ENCODE assay signal across 1 cellular context in the genomic region with DNA sequence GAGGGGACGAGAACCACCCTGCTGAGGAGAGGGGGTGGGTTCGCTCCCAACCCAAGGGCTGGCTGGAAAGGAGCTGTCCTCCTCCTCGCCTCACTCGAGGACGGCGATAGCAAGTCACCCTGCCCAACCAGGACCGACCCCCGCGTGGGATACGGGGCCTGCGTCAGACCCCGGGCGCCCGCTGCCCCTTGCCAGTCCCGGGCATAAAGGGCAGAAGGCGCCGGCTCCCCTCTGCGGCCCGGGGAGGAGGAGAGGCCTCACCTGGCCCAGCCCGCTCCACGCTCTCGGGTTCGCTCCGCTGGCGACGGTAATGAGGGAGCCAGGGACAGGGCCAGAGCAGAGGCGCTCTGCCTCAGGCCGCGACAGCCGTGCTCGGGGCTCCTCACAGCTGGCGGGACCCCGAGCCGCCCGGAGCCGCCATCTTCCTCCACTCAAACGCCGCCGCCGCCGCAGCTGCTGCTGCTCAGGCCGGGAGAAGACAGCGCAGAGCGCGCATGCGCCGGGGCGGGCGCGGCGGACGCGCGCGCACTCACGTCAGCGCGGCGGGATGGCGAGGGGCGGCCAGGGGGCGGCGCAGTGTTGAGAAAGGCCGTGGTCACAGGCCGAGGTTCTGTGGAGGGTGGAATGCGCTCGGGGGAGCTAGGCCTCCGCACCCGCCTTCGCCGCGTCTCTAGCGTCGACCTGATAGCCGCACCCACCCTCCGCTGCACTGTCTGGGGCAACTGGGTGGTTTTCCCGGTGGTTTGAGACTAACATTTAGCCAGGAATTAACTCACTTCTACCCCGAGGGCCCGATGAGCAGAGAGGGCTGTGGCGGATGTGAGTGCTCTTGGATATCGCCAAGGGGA.
A peak's percentile ranks its signal among the peaks of the same experiment; 100 is the strongest.
TF ChIP-seq lines count a peak whose summit lies in the region.

Gene FBXO42, minus strand, starts transcription at position 487 of the 848 bp plus-strand sequence. CDS start 37,062 bp downstream, outside the sequence.

TF ChIP-seq in K562, 482 proteins besides CTCF, POLR2A, EP300 and RAD21 (continued from another document and continues in another):
- TF ChIP-seq ZNF740 (CRISPR knock-in tag; IDR thresholded peaks at IDR 0.05) (no peak), ZNF740 (tag; IDR thresholded peaks at IDR 0.05) (no peak; a peak in 1 of 4 replicates), CBX5 (IDR thresholded peaks at IDR 0.05; ENCODE audit: borderline replicate concordance, low read depth) (0 out of 2 replicates have a peak, but pooled peaks have one; percentile 54), HLTF (IDR thresholded peaks at IDR 0.05) (no peak), RBM15 (IDR thresholded peaks at IDR 0.05; ENCODE audit: insufficient read depth, low read length) (no peak), SMAD4 (CRISPR knock-in tag; conservative IDR thresholded peaks at IDR 0.05) (peak; percentile 90), ZNF512 (tag; IDR thresholded peaks at IDR 0.05) (no peak), HOMEZ (CRISPR knock-in tag; IDR thresholded peaks at IDR 0.05) (peak; percentile 36; the same call in 1 of the 2 replicates), ELF4 (CRISPR knock-in tag; IDR thresholded peaks at IDR 0.05) (peak; percentile 76; the same call in 1 of the 2 replicates), ERF (CRISPR knock-in tag; IDR thresholded peaks at IDR 0.05) (peak; percentile 81), FOXA3 (CRISPR knock-in tag; conservative IDR thresholded peaks at IDR 0.05 in 1 of 2, IDR thresholded peaks at IDR 0.05 in 1 of 2) (0 out of 4 replicates have a peak, but pooled peaks of 1 of the 2 experiments have one; percentile 39), MCM5 (IDR thresholded peaks at IDR 0.05; ENCODE audit: low read depth) (no peak), KDM4B (IDR thresholded peaks at IDR 0.05; ENCODE audit: borderline replicate concordance in 2 of 2, low read depth in 1 of 2) (peak in 1 of 2 experiments; percentile 82; a peak in 1 of 4 replicates), NR2C1 (IDR thresholded peaks at IDR 0.05) (no peak), NR2C1 (tag; IDR thresholded peaks at IDR 0.05) (no peak), FOXJ3 (CRISPR knock-in tag; IDR thresholded peaks at IDR 0.05) (no peak), KLF10 (CRISPR knock-in tag; IDR thresholded peaks at IDR 0.05) (no peak), HNRNPUL1 (IDR thresholded peaks at IDR 0.05; ENCODE audit: low read length) (no peak), KLF13 (tag; IDR thresholded peaks at IDR 0.05; ENCODE audit: borderline replicate concordance, low read depth) (peak; percentile 43; the same call in 1 of the 2 replicates), ZNF785 (CRISPR knock-in tag; IDR thresholded peaks at IDR 0.05) (no peak), NFYB (IDR thresholded peaks at IDR 0.05; ENCODE audit: extremely low read depth, insufficient read length) (no peak), RFX7 (CRISPR knock-in tag; IDR thresholded peaks at IDR 0.05) (no peak), RBM34 (IDR thresholded peaks at IDR 0.05; ENCODE audit: borderline replicate concordance, insufficient read depth, low read length) (no peak), ZNF586 (CRISPR knock-in tag; conservative IDR thresholded peaks at IDR 0.05) (no peak), HCFC1 (IDR thresholded peaks at IDR 0.05; ENCODE audit: low read depth, low read length) (peak; percentile 69), ZNF12 (CRISPR knock-in tag; IDR thresholded peaks at IDR 0.05) (0 out of 2 replicates have a peak, but pooled peaks have one; percentile 55), ZNF277 (CRISPR knock-in tag; IDR thresholded peaks at IDR 0.05; ENCODE audit: borderline replicate concordance) (no peak), ZMIZ1 (IDR thresholded peaks at IDR 0.05; ENCODE audit: low read depth in 2 of 2, low read length in 2 of 2) (peak in 1 of 2 experiments; percentile 27; a peak in 1 of 4 replicates), ETV1 (tag; conservative IDR thresholded peaks at IDR 0.05; ENCODE audit: low read depth) (peak; percentile 76), PRPF4 (IDR thresholded peaks at IDR 0.05; ENCODE audit: insufficient read depth, low read depth, low read length, poor library complexity, severe bottlenecking) (no peak), ZNF41 (CRISPR knock-in tag; conservative IDR thresholded peaks at IDR 0.05) (0 out of 2 replicates have a peak, but pooled peaks have one; percentile 42), CBFA2T2 (conservative IDR thresholded peaks at IDR 0.05) (no peak), SRSF1 (IDR thresholded peaks at IDR 0.05; ENCODE audit: low read depth, low read length) (no peak), SRSF7 (optimal IDR thresholded peaks at IDR 0.05; ENCODE audit: low read depth, low read length) (no peak), NCOA2 (IDR thresholded peaks at IDR 0.05; ENCODE audit: partially characterized antibody in 2 of 2) (no peak), TEAD1 (CRISPR knock-in tag; IDR thresholded peaks at IDR 0.05) (peak; percentile 73 to 99; a peak in 3 of 4 replicates)
- TF ChIP-seq, protein P1, sequence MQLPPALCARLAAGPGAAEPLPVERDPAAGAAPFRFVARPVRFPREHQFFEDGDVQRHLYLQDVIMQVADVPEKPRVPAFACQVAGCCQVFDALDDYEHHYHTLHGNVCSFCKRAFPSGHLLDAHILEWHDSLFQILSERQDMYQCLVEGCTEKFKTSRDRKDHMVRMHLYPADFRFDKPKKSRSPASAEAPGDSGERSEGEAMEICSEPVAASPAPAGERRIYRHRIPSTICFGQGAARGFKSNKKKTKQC (CRISPR knock-in tag; IDR thresholded peaks at IDR 0.05), result peak; percentile 62; the same call in 1 of the 2 replicates
- TF ChIP-seq, protein P2, sequence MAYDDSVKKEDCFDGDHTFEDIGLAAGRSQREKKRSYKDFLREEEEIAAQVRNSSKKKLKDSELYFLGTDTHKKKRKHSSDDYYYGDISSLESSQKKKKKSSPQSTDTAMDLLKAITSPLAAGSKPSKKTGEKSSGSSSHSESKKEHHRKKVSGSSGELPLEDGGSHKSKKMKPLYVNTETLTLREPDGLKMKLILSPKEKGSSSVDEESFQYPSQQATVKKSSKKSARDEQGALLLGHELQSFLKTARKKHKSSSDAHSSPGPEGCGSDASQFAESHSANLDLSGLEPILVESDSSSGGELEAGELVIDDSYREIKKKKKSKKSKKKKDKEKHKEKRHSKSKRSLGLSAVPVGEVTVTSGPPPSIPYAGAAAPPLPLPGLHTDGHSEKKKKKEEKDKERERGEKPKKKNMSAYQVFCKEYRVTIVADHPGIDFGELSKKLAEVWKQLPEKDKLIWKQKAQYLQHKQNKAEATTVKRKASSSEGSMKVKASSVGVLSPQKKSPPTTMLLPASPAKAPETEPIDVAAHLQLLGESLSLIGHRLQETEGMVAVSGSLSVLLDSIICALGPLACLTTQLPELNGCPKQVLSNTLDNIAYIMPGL (CRISPR knock-in tag; IDR thresholded peaks at IDR 0.05), result peak; percentile 89; the same call in 1 of the 2 replicates
- TF ChIP-seq, protein P3, sequence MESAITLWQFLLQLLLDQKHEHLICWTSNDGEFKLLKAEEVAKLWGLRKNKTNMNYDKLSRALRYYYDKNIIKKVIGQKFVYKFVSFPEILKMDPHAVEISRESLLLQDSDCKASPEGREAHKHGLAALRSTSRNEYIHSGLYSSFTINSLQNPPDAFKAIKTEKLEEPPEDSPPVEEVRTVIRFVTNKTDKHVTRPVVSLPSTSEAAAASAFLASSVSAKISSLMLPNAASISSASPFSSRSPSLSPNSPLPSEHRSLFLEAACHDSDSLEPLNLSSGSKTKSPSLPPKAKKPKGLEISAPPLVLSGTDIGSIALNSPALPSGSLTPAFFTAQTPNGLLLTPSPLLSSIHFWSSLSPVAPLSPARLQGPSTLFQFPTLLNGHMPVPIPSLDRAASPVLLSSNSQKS (CRISPR knock-in tag; IDR thresholded peaks at IDR 0.05), result no peak
- TF ChIP-seq, protein P4, sequence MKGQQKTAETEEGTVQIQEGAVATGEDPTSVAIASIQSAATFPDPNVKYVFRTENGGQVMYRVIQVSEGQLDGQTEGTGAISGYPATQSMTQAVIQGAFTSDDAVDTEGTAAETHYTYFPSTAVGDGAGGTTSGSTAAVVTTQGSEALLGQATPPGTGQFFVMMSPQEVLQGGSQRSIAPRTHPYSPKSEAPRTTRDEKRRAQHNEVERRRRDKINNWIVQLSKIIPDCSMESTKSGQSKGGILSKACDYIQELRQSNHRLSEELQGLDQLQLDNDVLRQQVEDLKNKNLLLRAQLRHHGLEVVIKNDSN (CRISPR knock-in tag; IDR thresholded peaks at IDR 0.05), result peak; percentile 54
- TF ChIP-seq, protein P5, sequence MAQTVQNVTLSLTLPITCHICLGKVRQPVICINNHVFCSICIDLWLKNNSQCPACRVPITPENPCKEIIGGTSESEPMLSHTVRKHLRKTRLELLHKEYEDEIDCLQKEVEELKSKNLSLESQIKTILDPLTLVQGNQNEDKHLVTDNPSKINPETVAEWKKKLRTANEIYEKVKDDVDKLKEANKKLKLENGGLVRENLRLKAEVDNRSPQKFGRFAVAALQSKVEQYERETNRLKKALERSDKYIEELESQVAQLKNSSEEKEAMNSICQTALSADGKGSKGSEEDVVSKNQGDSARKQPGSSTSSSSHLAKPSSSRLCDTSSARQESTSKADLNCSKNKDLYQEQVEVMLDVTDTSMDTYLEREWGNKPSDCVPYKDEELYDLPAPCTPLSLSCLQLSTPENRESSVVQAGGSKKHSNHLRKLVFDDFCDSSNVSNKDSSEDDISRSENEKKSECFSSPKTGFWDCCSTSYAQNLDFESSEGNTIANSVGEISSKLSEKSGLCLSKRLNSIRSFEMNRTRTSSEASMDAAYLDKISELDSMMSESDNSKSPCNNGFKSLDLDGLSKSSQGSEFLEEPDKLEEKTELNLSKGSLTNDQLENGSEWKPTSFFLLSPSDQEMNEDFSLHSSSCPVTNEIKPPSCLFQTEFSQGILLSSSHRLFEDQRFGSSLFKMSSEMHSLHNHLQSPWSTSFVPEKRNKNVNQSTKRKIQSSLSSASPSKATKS (CRISPR knock-in tag; IDR thresholded peaks at IDR 0.05), result no peak
- TF ChIP-seq, protein P6, sequence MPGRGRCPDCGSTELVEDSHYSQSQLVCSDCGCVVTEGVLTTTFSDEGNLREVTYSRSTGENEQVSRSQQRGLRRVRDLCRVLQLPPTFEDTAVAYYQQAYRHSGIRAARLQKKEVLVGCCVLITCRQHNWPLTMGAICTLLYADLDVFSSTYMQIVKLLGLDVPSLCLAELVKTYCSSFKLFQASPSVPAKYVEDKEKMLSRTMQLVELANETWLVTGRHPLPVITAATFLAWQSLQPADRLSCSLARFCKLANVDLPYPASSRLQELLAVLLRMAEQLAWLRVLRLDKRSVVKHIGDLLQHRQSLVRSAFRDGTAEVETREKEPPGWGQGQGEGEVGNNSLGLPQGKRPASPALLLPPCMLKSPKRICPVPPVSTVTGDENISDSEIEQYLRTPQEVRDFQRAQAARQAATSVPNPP (IDR thresholded peaks at IDR 0.05; ENCODE audit: borderline replicate concordance, insufficient read depth, insufficient read length), result no peak
